15 cellular contexts compared by ENCODE assay signal in genomic region chr3:189232790-189233189, GRCh38.
"Had no signal": no experiment of that assay in that cellular context is flagged by ENCODE, and none has a peak within 500 bp of the region (broad histone marks: within the 10 kb centered on the region; RNA-seq: fewer than 3 reads in every experiment).

No MANE protein-coding gene starts in this region.

- H3K9me3 Mint-ChIP-seq: activated T-helper 1 cell treated with anti-CD3 and anti-CD28 coated beads, Interleukin-12 subunit alpha, Interleukin-12 subunit beta, Interleukin-2, Interleukin-4 antibody, amounts not matched to agents 30 ng/mL and 10 ng/mL and 1 ng/mL, durations not matched to agents 14 hours and 24 hours and 36 hours; endodermal cell; mesothelial cell of epicardium; nephron; stimulated activated naive CD8-positive, alpha-beta T cell treated with anti-CD3 and anti-CD28 coated beads, Interleukin-15, amount 100 ng/mL, for 72 hours; type B pancreatic cell; WTC11 had no signal

- H3K36me3 ChIP-seq: colonic mucosa, lower lobe of right lung, prostate gland, right atrium auricular region had no signal

- H3K4me3 Mint-ChIP-seq: activated CD4-positive, alpha-beta T cell treated with anti-CD3 and anti-CD28 coated beads for 36 hours; activated naive CD8-positive, alpha-beta T cell; activated T-helper 1 cell treated with anti-CD3 and anti-CD28 coated beads, Interleukin-12 subunit alpha, Interleukin-12 subunit beta, Interleukin-2, Interleukin-4 antibody, amounts not matched to agents 30 ng/mL and 10 ng/mL and 1 ng/mL, durations not matched to agents 14 hours and 24 hours and 36 hours; endodermal cell; mesothelial cell of epicardium; nephron; stimulated activated naive CD8-positive, alpha-beta T cell treated with anti-CD3 and anti-CD28 coated beads, Interleukin-15, amount 100 ng/mL, for 72 hours; type B pancreatic cell; WTC11 had no signal

- H3K4me1 ChIP-seq: colonic mucosa, lower lobe of right lung, prostate gland, right atrium auricular region had no signal

- H3K27me3 Mint-ChIP-seq: activated naive CD8-positive, alpha-beta T cell; stimulated activated naive CD8-positive, alpha-beta T cell treated with anti-CD3 and anti-CD28 coated beads, Interleukin-15, amount 100 ng/mL, for 72 hours had no signal

- H3K27ac ChIP-seq: colonic mucosa, epithelial cell of prostate, lower lobe of right lung, prostate gland, right atrium auricular region had no signal

- H3K27ac Mint-ChIP-seq: activated CD4-positive, alpha-beta T cell treated with anti-CD3 and anti-CD28 coated beads for 36 hours; activated naive CD8-positive, alpha-beta T cell; activated T-helper 1 cell treated with anti-CD3 and anti-CD28 coated beads, Interleukin-12 subunit alpha, Interleukin-12 subunit beta, Interleukin-2, Interleukin-4 antibody, amounts not matched to agents 30 ng/mL and 10 ng/mL and 1 ng/mL, durations not matched to agents 14 hours and 24 hours and 36 hours; endodermal cell; mesothelial cell of epicardium; type B pancreatic cell; WTC11 had no signal

- H3K27me3 ChIP-seq: colonic mucosa, right atrium auricular region had no signal

- H3K9me3 ChIP-seq: colonic mucosa, lower lobe of right lung, prostate gland, right atrium auricular region had no signal

- H3K4me3 ChIP-seq: colonic mucosa, lower lobe of right lung, prostate gland, right atrium auricular region, skin epidermis had no signal

- H3K36me3 Mint-ChIP-seq: activated naive CD8-positive, alpha-beta T cell; mesothelial cell of epicardium; type B pancreatic cell; WTC11 had no signal
